1 cellular context compared by ENCODE assay signal in genomic region chr15:80970018-80970657, GRCh38.
TF ChIP-seq lines count a peak whose summit lies in the region.

No MANE protein-coding gene starts in this region.

TF ChIP-seq in SK-N-SH, 30 proteins besides CTCF, POLR2A, EP300 and RAD21 (continued from another document):
- TF ChIP-seq REST (IDR thresholded peaks at IDR 0.05; ENCODE audit: low read depth, low read length) = no peak
